ENCODE assay signal across 11 cellular contexts in the genomic region with DNA sequence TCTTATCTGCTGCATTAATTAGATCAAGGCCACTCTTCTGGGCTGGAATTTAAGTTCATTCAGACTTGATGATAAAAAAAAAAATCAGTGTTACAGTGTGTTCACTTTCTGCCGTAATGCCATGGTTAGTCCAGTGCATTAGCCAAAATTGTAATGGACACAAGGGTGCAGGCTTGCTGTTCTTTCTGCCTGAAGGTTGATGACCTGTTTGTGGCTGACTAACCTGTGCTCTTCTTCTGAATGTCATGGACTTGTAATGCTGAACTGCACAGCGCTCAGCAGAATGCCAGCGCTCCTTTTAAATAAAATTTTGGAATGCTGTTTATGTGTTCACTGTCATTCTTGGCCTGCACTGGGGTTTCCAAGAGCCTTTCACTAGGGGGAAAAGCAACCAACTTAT.
"Had no signal": no experiment of that assay in that cellular context is flagged by ENCODE, and none has a peak within 500 bp of the region (broad histone marks: within the 10 kb centered on the region; RNA-seq: fewer than 3 reads in every experiment).

No MANE protein-coding gene starts in this region.

- H3K9ac ChIP-seq: GM23248, KMS-11 had no signal

- H3K36me3 Mint-ChIP-seq: IgD-negative memory B cell had no signal

- H3K27me3 Mint-ChIP-seq: IgD-negative memory B cell had no signal

- H3K36me3 ChIP-seq: HAP-1 had no signal

- H3K4me2 ChIP-seq: KMS-11 had no signal

- H3K4me3 ChIP-seq: GM23248, HAP-1 had no signal

- H3K9me3 ChIP-seq: HAP-1 had no signal

- H3K4me3 Mint-ChIP-seq: HFFc6, IgD-negative memory B cell had no signal

- FAIRE-seq: HepG2, HTR-8/SVneo had no signal

- DNase-seq: GM23248, GOT3, H7, HFFc6, KBM-7 had no signal

- H3K4me1 ChIP-seq: HAP-1 had no signal

- H3K27ac ChIP-seq: GM23248, KMS-11 had no signal

- H3K27ac Mint-ChIP-seq: HFFc6, IgD-negative memory B cell had no signal

- ATAC-seq: HCT116, HepG2 had no signal
